11 cellular contexts compared by ENCODE assay signal in the genomic region with DNA sequence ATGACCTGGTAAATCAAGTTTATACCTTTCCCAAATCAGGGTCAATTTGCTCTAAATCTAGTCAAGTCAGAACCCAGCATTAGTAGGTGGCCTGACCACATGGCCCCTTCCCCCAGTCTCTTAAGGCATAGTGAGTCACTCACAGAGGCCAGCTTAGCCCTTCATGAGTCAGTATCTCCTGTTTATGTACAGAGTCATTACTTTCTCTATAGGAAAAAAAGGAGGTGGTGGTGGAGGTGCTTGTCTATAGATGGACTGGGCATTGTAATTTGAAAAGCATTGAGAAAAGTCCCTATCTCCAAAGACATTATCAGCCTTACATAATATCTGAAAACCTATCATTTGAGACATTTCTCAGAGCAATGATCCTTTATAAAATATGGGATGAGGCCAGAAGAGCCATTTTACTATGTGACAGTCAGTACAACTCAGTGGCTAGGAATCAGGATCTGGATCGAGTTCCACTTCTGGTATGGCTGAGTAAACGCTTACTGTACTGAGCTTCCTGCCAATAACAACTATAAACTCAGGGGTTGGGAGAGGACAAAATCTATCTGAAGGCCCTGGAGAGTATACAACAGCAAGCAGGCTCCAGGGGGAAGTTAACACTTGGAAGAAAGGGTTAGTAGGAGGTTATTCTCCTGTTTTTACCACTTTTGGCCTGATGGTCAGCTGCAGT. TPM values are rescaled to one million over a fixed set of nuclear protein-coding genes. Genes with fewer than 3 reads are reported as not detected.
DNase-seq lines count a peak whose midpoint lies in the region; ATAC-seq and TF ChIP-seq lines count a peak whose summit lies in the region.
"Had no signal": no experiment of that assay in that cellular context is flagged by ENCODE, and none has a peak within 500 bp of the region (broad histone marks: within the 10 kb centered on the region; RNA-seq: fewer than 3 reads in every experiment).

No MANE protein-coding gene starts in this region.

- peak overlapping the region; percentile 42; the same call in 1 of the 2 replicates for H2AFZ ChIP-seq in PC-9
- H2AFZ ChIP-seq in OCI-LY7 (ENCODE audit: low read length): no peak overlapping the region

- peak overlapping the region; percentile 1 for H3K27ac Mint-ChIP-seq in stimulated activated naive B cell treated with anti-CD40 and anti-IgM and Interleukin-4, amounts not matched to agents 10 μg/mL and 1 μg/mL and 100 μg/mL, for 72 hours
- H3K27ac Mint-ChIP-seq: activated naive CD4-positive, alpha-beta T cell treated with anti-CD3 and anti-CD28 coated beads, Interleukin-2, amount 10 ng/mL, durations not matched to agents 7 days and 5 days; B cell had no signal

- H3K4me3 Mint-ChIP-seq in stimulated activated naive B cell treated with anti-CD40 and anti-IgM and Interleukin-4, amounts not matched to agents 10 μg/mL and 1 μg/mL and 100 μg/mL, for 72 hours: no peak overlapping the region
- H3K4me3 Mint-ChIP-seq: activated naive CD4-positive, alpha-beta T cell treated with anti-CD3 and anti-CD28 coated beads, Interleukin-2, amount 10 ng/mL, durations not matched to agents 7 days and 5 days; B cell had no signal

- H3K36me3 ChIP-seq in PC-9 (ENCODE audit: low read depth) (no peaks in the 10 kb centered on the region), OCI-LY7 (ENCODE audit: insufficient read depth, low read length) (no peaks in the 10 kb centered on the region), HAP-1 (replicated peaks) (no peaks in the 10 kb centered on the region)

- H3K4me2 ChIP-seq in PC-9 (peak overlapping the region; percentile 64), OCI-LY7 (ENCODE audit: low read length) (no peak overlapping the region)

- peaks cover 74% of the 10 kb centered on the region for H3K4me1 ChIP-seq in PC-9 (replicated peaks; ENCODE audit: insufficient read depth)
- H3K4me1 ChIP-seq in OCI-LY7 (ENCODE audit: insufficient read depth, low read length, poor library complexity, severe bottlenecking): no peaks in the 10 kb centered on the region
- no peaks in the 10 kb centered on the region for H3K4me1 ChIP-seq in HAP-1

- DNase-seq in NK-92 treated with Interleukin-12 subunit alpha and Interleukin-12 subunit beta, amount 100 ng/mL, for 24 hours (lab: John Stamatoyannopoulos, UW): peak; percentile 42
- DNase-seq in NK-92 (lab: John Stamatoyannopoulos, UW; ENCODE audit: unreplicated experiment) (no peak), PC-9 (peak; percentile 68 to 100), epithelial cell of proximal tubule (ENCODE audit: low read depth) (peak; percentile 90), OCI-LY7 (ENCODE audit: low spot score) (no peak), HAP-1 (ENCODE audit: low spot score in 2 of 2) (no peak)
- no peak for DNase-seq in stimulated activated naive B cell treated with anti-CD40 and anti-IgM and Interleukin-4, amounts not matched to agents 10 μg/mL and 1 μg/mL and 100 μg/mL, for 72 hours
- DNase-seq: activated naive CD4-positive, alpha-beta T cell treated with anti-CD3 and anti-CD28 coated beads, Interleukin-2, amount 10 ng/mL, durations not matched to agents 7 days and 5 days; RPMI8226 had no signal

- H3K9me3 ChIP-seq in PC-9 (ENCODE audit: insufficient read depth, low read depth) (peaks cover 14% of the 10 kb centered on the region), OCI-LY7 (ENCODE audit: low read length) (no peaks in the 10 kb centered on the region), HAP-1 (no peaks in the 10 kb centered on the region)

- TF ChIP-seq CTCF in PC-9 (conservative IDR thresholded peaks at IDR 0.05): no peak
- no peak for TF ChIP-seq CTCF in epithelial cell of proximal tubule (conservative IDR thresholded peaks at IDR 0.05; ENCODE audit: low read depth, low read length)
- TF ChIP-seq CTCF in OCI-LY7 (conservative IDR thresholded peaks at IDR 0.05; ENCODE audit: low read length): no peak

- in situ Hi-C loops in HAP-1 (cut with MboI; ENCODE audit: low sequenced_read_pairs): no loop called here

- peak overlapping the region; percentile 23; the same call in 1 of the 2 replicates for H3K4me3 ChIP-seq in PC-9
- H3K4me3 ChIP-seq in epithelial cell of proximal tubule (ENCODE audit: low read depth, low read length): no peak overlapping the region
- H3K4me3 ChIP-seq in OCI-LY7 (ENCODE audit: low read depth, low read length, poor library complexity, severe bottlenecking): no peak overlapping the region
- no peak overlapping the region for H3K4me3 ChIP-seq in HAP-1

- no peaks in the 10 kb centered on the region for H3K9me2 ChIP-seq in PC-9 (ENCODE audit: insufficient read depth)
- no peaks in the 10 kb centered on the region for H3K9me2 ChIP-seq in OCI-LY7 (ENCODE audit: insufficient read depth, low read length)

- peaks cover 7 to 9% of the 10 kb centered on the region in 2 donors for H3K9me3 Mint-ChIP-seq in stimulated activated naive B cell treated with anti-CD40 and anti-IgM and Interleukin-4, amounts not matched to agents 10 μg/mL and 1 μg/mL and 100 μg/mL, for 72 hours

- BruUV-seq in PC-9 (replicated peaks; lab: Mats Ljungman, UMichigan) (no TSS peak), OCI-LY7 (replicated peaks; lab: Mats Ljungman, UMichigan) (no TSS peak)

- POLR2A ChIA-PET in PC-9 (lab: Charles Lee; ENCODE audit: unreplicated experiment) (interaction anchor here (0.6 kb wide), 1 partner anchor 27 kb away, joined by 6 read pairs; no protein-coding TSS in a partner anchor), OCI-LY7 (lab: Charles Lee) (no interaction called here)

- CTCF ChIA-PET in PC-9 (lab: Charles Lee): no interaction called here
- CTCF ChIA-PET in OCI-LY7 (lab: Charles Lee; ENCODE audit: unreplicated experiment): no interaction called here

- no peaks in the 10 kb centered on the region for H4K20me1 ChIP-seq in PC-9 (ENCODE audit: insufficient read depth)
- H4K20me1 ChIP-seq in OCI-LY7 (ENCODE audit: insufficient read depth, low read length): no peaks in the 10 kb centered on the region

- H3K79me2 ChIP-seq in PC-9 (ENCODE audit: low read depth): no peaks in the 10 kb centered on the region
- H3K79me2 ChIP-seq in OCI-LY7 (ENCODE audit: insufficient read depth, low read depth, low read length): no peaks in the 10 kb centered on the region

- peak overlapping the region; percentile 98 for H3K27ac ChIP-seq in PC-9
- H3K27ac ChIP-seq in OCI-LY7 (ENCODE audit: low read depth, low read length, poor library complexity, severe bottlenecking): no peak overlapping the region

- H3F3A ChIP-seq in PC-9 (ENCODE audit: insufficient read depth, low read depth): peaks cover 54% of the 10 kb centered on the region

- no peaks in the 10 kb centered on the region for H3K27me3 ChIP-seq in PC-9 (ENCODE audit: insufficient read depth, low read depth)
- no peaks in the 10 kb centered on the region for H3K27me3 ChIP-seq in HAP-1 (ENCODE audit: low read depth)

- peaks cover 27 to 37% of the 10 kb centered on the region in 2 donors for H3K27me3 Mint-ChIP-seq in stimulated activated naive B cell treated with anti-CD40 and anti-IgM and Interleukin-4, amounts not matched to agents 10 μg/mL and 1 μg/mL and 100 μg/mL, for 72 hours

- H3K4me1 Mint-ChIP-seq in stimulated activated naive B cell treated with anti-CD40 and anti-IgM and Interleukin-4, amounts not matched to agents 10 μg/mL and 1 μg/mL and 100 μg/mL, for 72 hours: peaks cover 4 to 15% of the 10 kb centered on the region in 2 donors
- H3K4me1 Mint-ChIP-seq: activated naive CD4-positive, alpha-beta T cell treated with anti-CD3 and anti-CD28 coated beads, Interleukin-2, amount 10 ng/mL, durations not matched to agents 7 days and 5 days; B cell had no signal

- peaks cover 15 to 33% of the 10 kb centered on the region in 2 donors for H3K36me3 Mint-ChIP-seq in stimulated activated naive B cell treated with anti-CD40 and anti-IgM and Interleukin-4, amounts not matched to agents 10 μg/mL and 1 μg/mL and 100 μg/mL, for 72 hours
- H3K36me3 Mint-ChIP-seq: activated naive CD4-positive, alpha-beta T cell treated with anti-CD3 and anti-CD28 coated beads, Interleukin-2, amount 10 ng/mL, durations not matched to agents 7 days and 5 days had no signal

- ATAC-seq in stimulated activated naive B cell treated with anti-CD40 and anti-IgM and Interleukin-4, amounts not matched to agents 10 μg/mL and 1 μg/mL and 100 μg/mL, for 72 hours (replicated peaks): peak; percentile 56 to 76
- no peak for ATAC-seq in HG02852 (IDR thresholded peaks at IDR 0.05; ENCODE audit: unreplicated experiment)

- intact Hi-C loops in PC-9 (cut with micrococcal nuclease; ENCODE audit: unreplicated experiment): loop anchor here (1.0 kb wide), 2 partner anchors 10 to 26 kb away; no protein-coding TSS in a partner anchor
- intact Hi-C loops in OCI-LY7 (cut with micrococcal nuclease; ENCODE audit: unreplicated experiment): no loop called here

RNA-seq across cellular contexts. Expression of gene SIGLEC15, which starts 22.5 kb away (rescaled TPM):
- total RNA-seq in PC-9 (2021) (0.50 and 1.0 TPM in 2 replicates), epithelial cell of proximal tubule (9.4 and 13.5 TPM in 2 replicates), OCI-LY7 (2022) (not detected in 2 replicates)
- total RNA-seq in OCI-LY7 (2014; rRNA removed; shearing (Covaris generic)): not detected in 2 replicates
- total RNA-seq: B cell had no signal

Comparison
In these comparisons a context has a peak if more than half of its experiments do, and no peak if none do; other contexts are left out.
1. DNase-seq: peak in NK-92 treated with Interleukin-12 subunit alpha and Interleukin-12 subunit beta, amount 100 ng/mL, for 24 hours (single experiment), PC-9 (2 of 2) and epithelial cell of proximal tubule (single experiment); none in NK-92 (single experiment), stimulated activated naive B cell treated with anti-CD40 and anti-IgM and Interleukin-4, amounts not matched to agents 10 μg/mL and 1 μg/mL and 100 μg/mL, for 72 hours (single experiment), OCI-LY7 (single experiment) and HAP-1 (0 of 2).